In genomic region chr5:132204330-132204729, GRCh38 we compare ENCODE assay signal across 20 cellular contexts. TPM values are rescaled to one million over a fixed set of nuclear protein-coding genes. Genes with fewer than 3 reads are reported as not detected.
A peak's percentile ranks its signal among the peaks of the same experiment; 100 is the strongest.
DNase-seq lines count a peak whose midpoint lies in the region; ATAC-seq and TF ChIP-seq lines count a peak whose summit lies in the region.
"Had no signal": no experiment of that assay in that cellular context is flagged by ENCODE, and none has a peak within 500 bp of the region (broad histone marks: within the 10 kb centered on the region; RNA-seq: fewer than 3 reads in every experiment).

No MANE protein-coding gene starts in this region.

- peak; percentile 27 for DNase-seq in activated effector memory CD4-positive, alpha-beta T cell treated with anti-CD3 and anti-CD28 coated beads, Interleukin-2, amount 50 U/mL, for 16 hours
- DNase-seq in activated effector memory CD4-positive, alpha-beta T cell treated with Interleukin-2 at 50 U/mL for 16 hours: no peak
- DNase-seq in anterior cingulate cortex (lab: John Stamatoyannopoulos, UW): peak in 35 of 58 donors; percentile 17 to 83 (median 45)
- no peak for DNase-seq in dedifferentiated amniotic fluid mesenchymal stem cell (ENCODE audit: extremely low spot score)
- no peak for DNase-seq in transverse colon
- DNase-seq in foreskin keratinocyte: no peak
- DNase-seq: DMS153, GM23248, KG1, NCI-H1436, NCI-H2029, NCI-H510A treated with DMSO at 0.1 percent for 48 hours, SHP77 had no signal

- in situ Hi-C loops in transverse colon (cut with MboI; ENCODE audit: low pct_ligation_motif_present in 1 of 4, low pct_unique_long_range_greater_than_20kb in 1 of 4, low sequenced_read_pairs in 3 of 4): no loop called here

- WGBS in transverse colon (ENCODE audit: low coverage in 1 of 2), 2 donors: 97 to 100% methylated on average over 2 to 6 of the region's 6 CpGs

- peaks cover 0 to 17% (median 5%) of the 10 kb centered on the region in 4 donors for H3K36me3 ChIP-seq in transverse colon

- TF ChIP-seq CTCF in nephron (IDR thresholded peaks at IDR 0.05; ENCODE audit: unreplicated experiment in 3 of 3) (no peak), transverse colon (IDR thresholded peaks at IDR 0.05) (no peak), foreskin keratinocyte (conservative IDR thresholded peaks at IDR 0.05) (no peak)

- TF ChIP-seq POLR2A in transverse colon (IDR thresholded peaks at IDR 0.05): no peak

- H3K36me3 Mint-ChIP-seq in nephron (ENCODE audit: low read depth): peaks cover 50% of the 10 kb centered on the region
- H3K36me3 Mint-ChIP-seq: CD14-positive monocyte had no signal

- H3K4me1 Mint-ChIP-seq in nephron: peaks cover 61% of the 10 kb centered on the region

- no peak overlapping the region for H3K27ac Mint-ChIP-seq in nephron
- H3K27ac Mint-ChIP-seq: CD14-positive monocyte had no signal

- peaks cover 3% of the 10 kb centered on the region for H3K27me3 Mint-ChIP-seq in nephron (ENCODE audit: low read depth)

- peak overlapping the region in 2 of 3 experiments; percentile 85 to 93 for H3K4me3 Mint-ChIP-seq in nephron
- H3K4me3 Mint-ChIP-seq: CD14-positive monocyte had no signal

- no peak for ATAC-seq in foreskin keratinocyte
- no peak for ATAC-seq in HG02870 (IDR thresholded peaks at IDR 0.05; ENCODE audit: unreplicated experiment)
- ATAC-seq: A549, HCT116, HepG2, Panc1 had no signal

- no peak overlapping the region for H3K4me3 ChIP-seq in transverse colon
- H3K4me3 ChIP-seq: A549, GM23248 had no signal

- intact Hi-C loops in transverse colon (cut with DNase I; ENCODE audit: low total_unique reads): no loop called here

- no peaks in the 10 kb centered on the region for H3K9me3 Mint-ChIP-seq in nephron

- H3K27ac ChIP-seq in transverse colon (no peak overlapping the region), foreskin keratinocyte (no peak overlapping the region)
- H3K27ac ChIP-seq: A549 had no signal

- TF ChIP-seq EP300 in transverse colon (IDR thresholded peaks at IDR 0.05; ENCODE audit: low read depth): no peak

- H3K4me1 ChIP-seq in transverse colon (peaks cover 0 to 4% (median 0%) of the 10 kb centered on the region in 4 donors), foreskin keratinocyte (no peaks in the 10 kb centered on the region)
- H3K4me1 ChIP-seq: A549 had no signal

- H3K27me3 ChIP-seq in transverse colon: no peaks in the 10 kb centered on the region
- no peaks in the 10 kb centered on the region for H3K27me3 ChIP-seq in foreskin keratinocyte

- no peaks in the 10 kb centered on the region for H3K9me3 ChIP-seq in transverse colon
- H3K9me3 ChIP-seq: A549 had no signal

RNA-seq across cellular contexts. Expression of gene P4HA2, which starts 23.3 kb away (rescaled TPM):
- total RNA-seq in transverse colon (10 to 100 TPM; 22.1 to 53.5 (median 32.7) TPM), foreskin keratinocyte (49.9 and 74.4 TPM in 2 replicates)
- polyA plus RNA-seq in foreskin keratinocyte: 36.1 and 51.0 TPM in 2 replicates

RNA-seq across cellular contexts. Expression of gene PDLIM4, which starts 53.2 kb away (rescaled TPM):
- total RNA-seq in transverse colon (10 to 100 TPM in 3 of 4 donors, 1 to 10 TPM in 1; 9.7 to 43.4 (median 19.7) TPM), foreskin keratinocyte (95.2 and 115 TPM in 2 replicates)
- 162 and 190 TPM in 2 replicates for polyA plus RNA-seq in foreskin keratinocyte
- polyA plus RNA-seq: CD14-positive monocyte had no signal

Comparison
In these comparisons a context has a peak if more than half of its experiments do, and no peak if none do; other contexts are left out.
1. DNase-seq: peak in activated effector memory CD4-positive, alpha-beta T cell treated with anti-CD3 and anti-CD28 coated beads, Interleukin-2, amount 50 U/mL, for 16 hours (single experiment) and anterior cingulate cortex (35 of 58); none in activated effector memory CD4-positive, alpha-beta T cell treated with Interleukin-2 at 50 U/mL for 16 hours (single experiment), dedifferentiated amniotic fluid mesenchymal stem cell (single experiment), transverse colon (single experiment) and foreskin keratinocyte (0 of 2).